26 cellular contexts compared by ENCODE assay signal in the genomic region with DNA sequence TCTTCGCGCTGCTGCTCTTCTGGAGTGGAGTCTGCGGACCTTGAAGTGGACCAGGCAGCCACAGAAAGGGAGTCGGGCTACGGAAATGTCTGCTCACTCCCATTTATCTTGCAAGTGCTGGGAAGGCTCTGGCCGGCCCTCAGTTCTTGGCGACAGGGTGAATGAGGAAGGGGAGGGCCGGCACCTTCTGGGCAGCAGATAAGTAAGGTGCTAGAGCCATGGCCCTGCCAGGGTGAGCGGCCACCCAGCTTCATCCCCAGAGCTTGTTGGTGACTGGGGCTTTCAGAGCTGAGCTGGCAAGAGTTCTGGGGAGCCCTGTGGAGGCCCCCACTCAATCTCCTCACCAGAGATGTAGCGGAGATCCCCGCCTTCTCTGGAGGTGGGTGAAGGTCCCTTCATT.
"Had no signal": no experiment of that assay in that cellular context is flagged by ENCODE, and none has a peak within 500 bp of the region (broad histone marks: within the 10 kb centered on the region; RNA-seq: fewer than 3 reads in every experiment).

No MANE protein-coding gene starts in this region.

- H3K4me2 ChIP-seq: SK-N-SH had no signal

- DNase-seq: activated CD4-positive, alpha-beta memory T cell treated with anti-CD3 and anti-CD28 coated beads, Interleukin-2, amount 10 ng/mL, durations not matched to agents 7 days and 5 days; activated CD4-positive, alpha-beta T cell treated with anti-CD3 and anti-CD28 coated beads, Interleukin-2, amount 50 U/mL, for 1 hour; activated CD4-positive, CD25-positive, alpha-beta regulatory T cell; activated effector memory CD4-positive, alpha-beta T cell treated with Interleukin-2 at 50 U/mL for 16 hours; activated naive CD4-positive, alpha-beta T cell; activated T-cell treated with anti-CD3 and anti-CD28 coated beads, Interleukin-2, amount 50 U/mL, for 24 hours; KG1; NCI-H1092; NCI-H1417; NCI-H2029; NCI-H2107; NCI-H2171 treated with DMSO at 0.1 percent for 48 hours; NCI-H226; NCI-H510A; NCI-H526 treated with DMSO at 0.1 percent for 48 hours; NCI-H82; Right ventricle myocardium superior; RPMI8226; SJCRH30; SK-N-SH; T-helper 1 cell had no signal

- H3K36me3 ChIP-seq: SJCRH30 had no signal

- H3K36me3 Mint-ChIP-seq: activated naive CD4-positive, alpha-beta T cell treated with anti-CD3 and anti-CD28 coated beads, Interleukin-2, amount 50 U/mL, for 24 hours had no signal

- H3K27ac ChIP-seq: SJCRH30, VCaP had no signal

- H3K4me1 Mint-ChIP-seq: activated naive CD4-positive, alpha-beta T cell treated with anti-CD3 and anti-CD28 coated beads, Interleukin-2, amount 50 U/mL, for 24 hours had no signal

- H3K4me3 ChIP-seq: SJCRH30 had no signal

- H3K27ac Mint-ChIP-seq: activated CD4-positive, alpha-beta memory T cell treated with anti-CD3 and anti-CD28 coated beads, Interleukin-2, amount 10 ng/mL, durations not matched to agents 7 days and 5 days; activated naive CD4-positive, alpha-beta T cell treated with anti-CD3 and anti-CD28 coated beads, Interleukin-2, amount 50 U/mL, for 24 hours; activated T-cell treated with anti-CD3 and anti-CD28 coated beads, Interleukin-2, amount 50 U/mL, for 24 hours; activated T-helper 1 cell treated with anti-CD3 and anti-CD28 coated beads, Interleukin-12 subunit alpha, Interleukin-12 subunit beta, Interleukin-2, Interleukin-4 antibody, amounts not matched to agents 30 ng/mL and 10 ng/mL and 1 ng/mL, durations not matched to agents 14 hours and 24 hours and 36 hours; IgD-negative memory B cell had no signal

- ATAC-seq: Panc1 had no signal

- H3K27me3 ChIP-seq: SJCRH30 had no signal

- H3K9me3 Mint-ChIP-seq: activated naive CD4-positive, alpha-beta T cell treated with anti-CD3 and anti-CD28 coated beads, Interleukin-2, amount 50 U/mL, for 24 hours had no signal

- H3K4me3 Mint-ChIP-seq: activated CD4-positive, alpha-beta memory T cell treated with anti-CD3 and anti-CD28 coated beads, Interleukin-2, amount 10 ng/mL, durations not matched to agents 7 days and 5 days; activated naive CD4-positive, alpha-beta T cell treated with anti-CD3 and anti-CD28 coated beads, Interleukin-2, amount 50 U/mL, for 24 hours; activated T-cell treated with anti-CD3 and anti-CD28 coated beads, Interleukin-2, amount 50 U/mL, for 24 hours; activated T-helper 1 cell treated with anti-CD3 and anti-CD28 coated beads, Interleukin-12 subunit alpha, Interleukin-12 subunit beta, Interleukin-2, Interleukin-4 antibody, amounts not matched to agents 30 ng/mL and 10 ng/mL and 1 ng/mL, durations not matched to agents 14 hours and 24 hours and 36 hours had no signal

- H3K9me2 ChIP-seq: SK-N-SH had no signal

- H3K9ac ChIP-seq: SK-N-SH had no signal

- H3K9me3 ChIP-seq: SK-N-SH had no signal
